8 cellular contexts compared by ENCODE assay signal in the genomic region with DNA sequence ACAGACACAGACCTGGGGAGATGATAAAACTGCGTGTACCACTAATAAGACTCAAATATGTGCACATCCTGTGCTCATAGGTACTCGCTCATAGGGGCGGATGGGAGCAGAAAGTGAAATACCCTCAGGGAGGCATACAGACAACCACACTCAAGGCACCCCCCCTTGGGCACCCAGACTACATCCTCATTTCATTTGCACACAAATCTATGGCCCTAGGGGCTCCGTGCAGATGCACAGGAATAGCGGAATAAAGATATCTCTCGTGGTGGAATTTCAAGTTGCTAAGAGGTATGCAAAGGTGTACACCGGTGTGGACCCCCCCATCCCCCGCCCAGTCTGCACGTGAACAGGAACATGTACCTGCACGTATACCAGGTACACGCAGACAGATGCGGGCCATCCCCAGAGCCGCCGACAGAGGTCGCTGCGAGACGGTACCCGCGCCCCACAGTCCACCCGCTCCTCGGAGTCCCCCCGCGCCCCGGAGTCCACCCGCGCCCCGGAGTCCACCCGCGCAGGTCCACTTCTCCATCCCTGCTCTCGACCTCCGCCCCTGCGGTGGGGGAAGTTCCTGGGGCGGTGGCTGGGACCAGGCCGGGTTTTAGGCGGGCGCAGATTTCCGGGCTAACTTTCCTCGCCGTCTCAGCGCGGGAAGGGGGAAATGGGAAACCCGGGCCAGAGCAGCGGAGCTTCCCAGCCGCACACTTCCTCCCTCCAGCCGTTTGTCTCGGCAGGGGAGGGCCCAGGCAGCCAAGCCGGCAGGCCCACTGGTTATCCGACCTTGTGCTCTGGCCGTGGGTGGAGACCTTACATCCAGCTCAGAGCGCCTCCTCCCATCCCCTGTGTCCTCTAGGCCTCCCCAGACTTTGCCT. TPM values are rescaled to one million over a fixed set of nuclear protein-coding genes. Genes with fewer than 3 reads are reported as not detected.
DNase-seq lines count a peak whose midpoint lies in the region; ATAC-seq and TF ChIP-seq lines count a peak whose summit lies in the region.

No MANE protein-coding gene starts in this region.

- H3K36me3 ChIP-seq in parathyroid adenoma (ENCODE audit: control insufficient read depth, insufficient read depth, low read length) = no peaks in the 10 kb centered on the region

- no peak overlapping the region for H3K27ac ChIP-seq in 22Rv1
- H3K27ac ChIP-seq in parathyroid adenoma = no peak overlapping the region

- DNase-seq in RPMI8226 (peak; percentile 63), globus pallidus (ENCODE audit: low spot score) (peak; percentile 20), ureter (ENCODE audit: low spot score) (peak; percentile 56)
- peak; percentile 68 for DNase-seq in activated effector memory CD4-positive, alpha-beta T cell treated with Interleukin-2 at 50 U/mL for 16 hours

- H3K4me3 ChIP-seq in parathyroid adenoma (ENCODE audit: low read depth, low read length) = peak overlapping the region; percentile 29

- H3K4me1 ChIP-seq in parathyroid adenoma = no peaks in the 10 kb centered on the region

- no peaks in the 10 kb centered on the region for H3K79me2 ChIP-seq in parathyroid adenoma

- H3K27me3 ChIP-seq in parathyroid adenoma (ENCODE audit: control insufficient read depth, insufficient read depth, low read length) = no peaks in the 10 kb centered on the region

- TF ChIP-seq CTCF in 22Rv1 (IDR thresholded peaks at IDR 0.05) (peak; percentile 83), parathyroid adenoma (IDR thresholded peaks at IDR 0.05) (peak; percentile 46)

- peak overlapping the region; percentile 66 for H3K4me2 ChIP-seq in parathyroid adenoma (ENCODE audit: low read length)

- no peaks in the 10 kb centered on the region for H3K9me3 ChIP-seq in parathyroid adenoma (ENCODE audit: control insufficient read depth, low read length)

- no peak overlapping the region for H3K9ac ChIP-seq in parathyroid adenoma

- peak; percentile 77 for ATAC-seq in GM18498 (IDR thresholded peaks at IDR 0.05; ENCODE audit: unreplicated experiment)
- peak; percentile 41 for ATAC-seq in HG03103 (IDR thresholded peaks at IDR 0.05; ENCODE audit: low read depth, unreplicated experiment)

- H2AFZ ChIP-seq in parathyroid adenoma = peak overlapping the region; percentile 79

RNA-seq across cellular contexts. Expression of gene IL12B, which starts 1.0 kb away (rescaled TPM):
- total RNA-seq in ureter = not detected
